2 cellular contexts compared by ENCODE assay signal in the genomic region with DNA sequence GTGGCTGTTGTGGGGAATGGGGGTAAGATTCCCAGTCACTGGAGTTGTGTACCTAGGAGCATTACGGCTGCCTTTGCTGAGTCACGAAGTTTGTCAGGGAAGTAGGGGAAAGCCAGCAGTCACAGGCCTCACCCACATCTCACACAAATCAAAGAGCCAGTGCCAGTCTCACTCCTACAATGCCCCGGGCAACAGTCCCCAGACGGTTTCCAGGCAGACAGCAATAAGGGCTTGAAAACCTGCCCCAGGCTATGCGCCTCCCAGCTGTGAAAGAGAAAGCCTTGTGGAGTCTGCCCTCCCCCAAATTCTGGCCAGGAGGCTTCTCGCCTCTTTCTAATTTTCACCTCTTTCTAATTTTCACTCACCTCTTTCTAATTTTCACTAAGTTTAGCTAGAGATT.
TF ChIP-seq lines count a peak whose summit lies in the region.

No MANE protein-coding gene starts in this region.

TF ChIP-seq in WTC11, 78 proteins besides CTCF, POLR2A, EP300 and RAD21 (continues in another document):
- TF ChIP-seq, protein P1, sequence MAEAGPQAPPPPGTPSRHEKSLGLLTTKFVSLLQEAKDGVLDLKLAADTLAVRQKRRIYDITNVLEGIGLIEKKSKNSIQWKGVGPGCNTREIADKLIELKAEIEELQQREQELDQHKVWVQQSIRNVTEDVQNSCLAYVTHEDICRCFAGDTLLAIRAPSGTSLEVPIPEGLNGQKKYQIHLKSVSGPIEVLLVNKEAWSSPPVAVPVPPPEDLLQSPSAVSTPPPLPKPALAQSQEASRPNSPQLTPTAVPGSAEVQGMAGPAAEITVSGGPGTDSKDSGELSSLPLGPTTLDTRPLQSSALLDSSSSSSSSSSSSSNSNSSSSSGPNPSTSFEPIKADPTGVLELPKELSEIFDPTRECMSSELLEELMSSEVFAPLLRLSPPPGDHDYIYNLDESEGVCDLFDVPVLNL (CRISPR knock-in tag; IDR thresholded peaks at IDR 0.05; ENCODE audit: borderline replicate concordance, low read depth), result no peak
- TF ChIP-seq USF1 (CRISPR knock-in tag; IDR thresholded peaks at IDR 0.05) (no peak), NR3C1 (CRISPR knock-in tag; conservative IDR thresholded peaks at IDR 0.05; ENCODE audit: low read depth) (no peak), TCF7 (CRISPR knock-in tag; IDR thresholded peaks at IDR 0.05; ENCODE audit: low read depth) (no peak), ZNF532 (CRISPR knock-in tag; IDR thresholded peaks at IDR 0.05; ENCODE audit: borderline replicate concordance) (no peak), ATF3 (CRISPR knock-in tag; conservative IDR thresholded peaks at IDR 0.05) (no peak), CREM (CRISPR knock-in tag; IDR thresholded peaks at IDR 0.05) (no peak), ZNF396 (CRISPR knock-in tag; IDR thresholded peaks at IDR 0.05; ENCODE audit: borderline replicate concordance) (no peak), GRHL2 (CRISPR knock-in tag; IDR thresholded peaks at IDR 0.05; ENCODE audit: insufficient replicate concordance, severe bottlenecking) (no peak), ZNF219 (CRISPR knock-in tag; IDR thresholded peaks at IDR 0.05; ENCODE audit: borderline replicate concordance) (no peak), PRRX2 (CRISPR knock-in tag; IDR thresholded peaks at IDR 0.05) (no peak), ZMAT4 (CRISPR knock-in tag; IDR thresholded peaks at IDR 0.05) (no peak), ZNF138 (CRISPR knock-in tag; conservative IDR thresholded peaks at IDR 0.05) (no peak), ZBTB21 (CRISPR knock-in tag; IDR thresholded peaks at IDR 0.05; ENCODE audit: borderline replicate concordance) (no peak), HMGA2 (CRISPR knock-in tag; IDR thresholded peaks at IDR 0.05) (no peak)
- TF ChIP-seq, protein P2, sequence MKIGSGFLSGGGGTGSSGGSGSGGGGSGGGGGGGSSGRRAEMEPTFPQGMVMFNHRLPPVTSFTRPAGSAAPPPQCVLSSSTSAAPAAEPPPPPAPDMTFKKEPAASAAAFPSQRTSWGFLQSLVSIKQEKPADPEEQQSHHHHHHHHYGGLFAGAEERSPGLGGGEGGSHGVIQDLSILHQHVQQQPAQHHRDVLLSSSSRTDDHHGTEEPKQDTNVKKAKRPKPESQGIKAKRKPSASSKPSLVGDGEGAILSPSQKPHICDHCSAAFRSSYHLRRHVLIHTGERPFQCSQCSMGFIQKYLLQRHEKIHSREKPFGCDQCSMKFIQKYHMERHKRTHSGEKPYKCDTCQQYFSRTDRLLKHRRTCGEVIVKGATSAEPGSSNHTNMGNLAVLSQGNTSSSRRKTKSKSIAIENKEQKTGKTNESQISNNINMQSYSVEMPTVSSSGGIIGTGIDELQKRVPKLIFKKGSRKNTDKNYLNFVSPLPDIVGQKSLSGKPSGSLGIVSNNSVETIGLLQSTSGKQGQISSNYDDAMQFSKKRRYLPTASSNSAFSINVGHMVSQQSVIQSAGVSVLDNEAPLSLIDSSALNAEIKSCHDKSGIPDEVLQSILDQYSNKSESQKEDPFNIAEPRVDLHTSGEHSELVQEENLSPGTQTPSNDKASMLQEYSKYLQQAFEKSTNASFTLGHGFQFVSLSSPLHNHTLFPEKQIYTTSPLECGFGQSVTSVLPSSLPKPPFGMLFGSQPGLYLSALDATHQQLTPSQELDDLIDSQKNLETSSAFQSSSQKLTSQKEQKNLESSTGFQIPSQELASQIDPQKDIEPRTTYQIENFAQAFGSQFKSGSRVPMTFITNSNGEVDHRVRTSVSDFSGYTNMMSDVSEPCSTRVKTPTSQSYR (CRISPR knock-in tag; IDR thresholded peaks at IDR 0.05), result no peak

TF ChIP-seq in SK-N-SH treated with all-trans-retinoic acid at 6 μM for 48 hours, 23 proteins besides CTCF, POLR2A, EP300 and RAD21:
- TF ChIP-seq, protein P3, sequence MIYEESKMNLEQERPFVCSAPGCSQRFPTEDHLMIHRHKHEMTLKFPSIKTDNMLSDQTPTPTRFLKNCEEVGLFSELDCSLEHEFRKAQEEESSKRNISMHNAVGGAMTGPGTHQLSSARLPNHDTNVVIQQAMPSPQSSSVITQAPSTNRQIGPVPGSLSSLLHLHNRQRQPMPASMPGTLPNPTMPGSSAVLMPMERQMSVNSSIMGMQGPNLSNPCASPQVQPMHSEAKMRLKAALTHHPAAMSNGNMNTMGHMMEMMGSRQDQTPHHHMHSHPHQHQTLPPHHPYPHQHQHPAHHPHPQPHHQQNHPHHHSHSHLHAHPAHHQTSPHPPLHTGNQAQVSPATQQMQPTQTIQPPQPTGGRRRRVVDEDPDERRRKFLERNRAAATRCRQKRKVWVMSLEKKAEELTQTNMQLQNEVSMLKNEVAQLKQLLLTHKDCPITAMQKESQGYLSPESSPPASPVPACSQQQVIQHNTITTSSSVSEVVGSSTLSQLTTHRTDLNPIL (CRISPR knock-in tag; IDR thresholded peaks at IDR 0.05; ENCODE audit: low read depth), result no peak
- TF ChIP-seq ZNF70 (CRISPR knock-in tag; IDR thresholded peaks at IDR 0.05) (no peak), GLIS3 (CRISPR knock-in tag; IDR thresholded peaks at IDR 0.05) (no peak), ZNF565 (CRISPR knock-in tag; conservative IDR thresholded peaks at IDR 0.05; ENCODE audit: low read depth) (no peak), TSHZ2 (CRISPR knock-in tag; IDR thresholded peaks at IDR 0.05) (no peak)
